Comparison of ENCODE assay signal across 8 cellular contexts in genomic region chr7:50359995-50360925, GRCh38. TPM values are rescaled to one million over a fixed set of nuclear protein-coding genes. Genes with fewer than 3 reads are reported as not detected.
A peak's percentile ranks its signal among the peaks of the same experiment; 100 is the strongest.
DNase-seq lines count a peak whose midpoint lies in the region; ATAC-seq and TF ChIP-seq lines count a peak whose summit lies in the region.

No MANE protein-coding gene starts in this region.

- H3K4me1 ChIP-seq in mesendoderm (ENCODE audit: control insufficient read depth, low read depth, low read length) = peaks cover 13% of the 10 kb centered on the region
- peaks cover 0 to 10% (median 3%) of the 10 kb centered on the region in 4 donors for H3K4me1 ChIP-seq in tibial nerve

- peak overlapping the region; percentile 7 for H3K27ac ChIP-seq in mesendoderm (ENCODE audit: low read depth, low read length)
- peak overlapping the region in 1 of 4 donors; percentile 61 for H3K27ac ChIP-seq in tibial nerve

- H3K18ac ChIP-seq in mesendoderm (ENCODE audit: low read length) = no peak overlapping the region

- DNase-seq in T-helper 1 cell (peak; percentile 72 to 94 (median 81)), mesendoderm (peak; percentile 92), NCI-H526 treated with DMSO at 0.1 percent for 48 hours (lab: John Stamatoyannopoulos, UW) (no peak), tibial nerve (ENCODE audit: low spot score in 2 of 2) (no peak), NCI-H748 treated with DMSO at 0.1 percent for 48 hours (lab: John Stamatoyannopoulos, UW) (no peak)
- peak; percentile 59 to 75 for DNase-seq in activated T-helper 1 cell treated with anti-CD3 and anti-CD28 coated beads, Interleukin-2, amount 50 U/mL, for 16 hours (ENCODE audit: low read depth in 1 of 2, low spot score in 1 of 2)
- DNase-seq in stimulated activated naive CD8-positive, alpha-beta T cell treated with anti-CD3 and anti-CD28 coated beads, Interleukin-15, Interleukin-2, amounts not matched to agents 100 U/mL and 50 U/mL, for 24 hours = peak; percentile 77

- TF ChIP-seq CTCF in tibial nerve (IDR thresholded peaks at IDR 0.05) = no peak

- no peaks in the 10 kb centered on the region for H3K79me2 ChIP-seq in mesendoderm (ENCODE audit: control insufficient read depth, insufficient read depth, low read length)

- H3K56ac ChIP-seq in mesendoderm (ENCODE audit: low read length) = peak overlapping the region; percentile 76

- H3K4me2 ChIP-seq in mesendoderm (ENCODE audit: low read length) = no peak overlapping the region

- H2AK5ac ChIP-seq in mesendoderm (ENCODE audit: low read length) = peak overlapping the region; percentile 72

- no peak overlapping the region for H4K5ac ChIP-seq in mesendoderm (ENCODE audit: low read length)

- H3K4ac ChIP-seq in mesendoderm (ENCODE audit: low read depth, low read length) = no peak overlapping the region

- H2BK5ac ChIP-seq in mesendoderm (ENCODE audit: low read length) = peak overlapping the region; percentile 51

- peak overlapping the region; percentile 27 for H3K9ac ChIP-seq in mesendoderm (ENCODE audit: low read length)

- WGBS in mesendoderm (ENCODE audit: extremely low coverage, insufficient coverage, low lambda C conversion rate) = no CpG with 5 or more reads among the region's 20 CpGs
- 63 to 68% methylated on average over 20 of the region's 20 CpGs for WGBS in tibial nerve, 2 donors

- H2BK120ac ChIP-seq in mesendoderm (ENCODE audit: low read depth, low read length) = no peak overlapping the region

- H3K36me3 ChIP-seq in mesendoderm (ENCODE audit: control insufficient read depth, insufficient read depth, low read length) = no peaks in the 10 kb centered on the region
- peaks cover 0 to 6% (median 0%) of the 10 kb centered on the region in 3 donors for H3K36me3 ChIP-seq in tibial nerve

- no peaks in the 10 kb centered on the region for H3K9me3 ChIP-seq in tibial nerve

- no peaks in the 10 kb centered on the region for H3K79me1 ChIP-seq in mesendoderm (ENCODE audit: low read length)

- TF ChIP-seq EP300 in tibial nerve (IDR thresholded peaks at IDR 0.05) = no peak

- no peak overlapping the region for H4K8ac ChIP-seq in mesendoderm (ENCODE audit: low read depth, low read length)

- H3K27me3 ChIP-seq in mesendoderm (ENCODE audit: insufficient read depth, low read length, poor library complexity) = no peaks in the 10 kb centered on the region
- H3K27me3 ChIP-seq in tibial nerve = no peaks in the 10 kb centered on the region

- no peak overlapping the region for H3K23ac ChIP-seq in mesendoderm (ENCODE audit: low read length)

- peak; percentile 87 for ATAC-seq in stimulated activated naive CD8-positive, alpha-beta T cell treated with anti-CD3 and anti-CD28 coated beads, Interleukin-15, Interleukin-2, amounts not matched to agents 100 U/mL and 50 U/mL, for 24 hours
- no peak for ATAC-seq in GM19455 (IDR thresholded peaks at IDR 0.05; ENCODE audit: unreplicated experiment)

- no peak for TF ChIP-seq POLR2A in tibial nerve (IDR thresholded peaks at IDR 0.05)

- H3K4me3 ChIP-seq in mesendoderm (ENCODE audit: low read length) = no peak overlapping the region
- H3K4me3 ChIP-seq in tibial nerve = no peak overlapping the region

- no peak overlapping the region for H2BK15ac ChIP-seq in mesendoderm (replicated peaks; ENCODE audit: low read depth)

RNA-seq across cellular contexts. Expression of gene IKZF1, which starts 55.7 kb away (rescaled TPM):
- polyA plus RNA-seq in mesendoderm (2013, experiment 1 of 2) = 0.29 TPM
- 0.31 TPM for polyA plus RNA-seq in mesendoderm (2013, experiment 2 of 2)
- total RNA-seq in tibial nerve = 10 to 100 TPM in 3 of 4 donors, 1 to 10 TPM in 1; 9.6 to 32.1 (median 20.7) TPM

Comparison
In these comparisons a context has a peak if more than half of its experiments do, and no peak if none do; other contexts are left out.
1. DNase-seq: peak in T-helper 1 cell (5 of 5), activated T-helper 1 cell treated with anti-CD3 and anti-CD28 coated beads, Interleukin-2, amount 50 U/mL, for 16 hours (2 of 2), mesendoderm (single experiment) and stimulated activated naive CD8-positive, alpha-beta T cell treated with anti-CD3 and anti-CD28 coated beads, Interleukin-15, Interleukin-2, amounts not matched to agents 100 U/mL and 50 U/mL, for 24 hours (single experiment); none in NCI-H526 treated with DMSO at 0.1 percent for 48 hours (single experiment), tibial nerve (0 of 2) and NCI-H748 treated with DMSO at 0.1 percent for 48 hours (single experiment).